Comparison of ENCODE assay signal across 17 cellular contexts in genomic region chr4:131584587-131584986, GRCh38.
"Had no signal": no experiment of that assay in that cellular context is flagged by ENCODE, and none has a peak within 500 bp of the region (broad histone marks: within the 10 kb centered on the region; RNA-seq: fewer than 3 reads in every experiment).

No MANE protein-coding gene starts in this region.

- H3K27ac Mint-ChIP-seq: activated CD4-positive, alpha-beta T cell treated with anti-CD3 and anti-CD28 coated beads, Interleukin-2, amount 10 ng/mL, durations not matched to agents 24 days and 14 days; activated T-helper 2 cell treated with anti-CD3 and anti-CD28 coated beads, Interferon-gamma antibody, Interleukin-2, Interleukin-4, amounts not matched to agents 10 μg/mL and 5 μg/mL and 100 μg/mL, durations not matched to agents 14 hours and 24 hours and 36 hours; stimulated activated effector memory CD8-positive, alpha-beta T cell treated with anti-CD3 and anti-CD28 coated beads, Interleukin-12 subunit alpha, Interleukin-12 subunit beta, amount 100 ng/mL, for 72 hours; T-helper 1 cell treated with Interleukin-12 subunit alpha and Interleukin-12 subunit beta and Interleukin-4 antibody, amounts not matched to agents 30 μg/mL and 1 μg/mL, for 36 hours had no signal

- H3K4me3 ChIP-seq: adrenal gland, coronary artery, hepatocyte, lower lobe of right lung, tibial artery had no signal

- H3K27me3 Mint-ChIP-seq: activated CD4-positive, alpha-beta T cell treated with anti-CD3 and anti-CD28 coated beads, Interleukin-2, amount 10 ng/mL, durations not matched to agents 24 days and 14 days had no signal

- H3K36me3 ChIP-seq: adrenal gland, lower lobe of right lung, neutrophil, tibial artery had no signal

- H3K9me3 Mint-ChIP-seq: activated CD4-positive, alpha-beta T cell treated with anti-CD3 and anti-CD28 coated beads, Interleukin-2, amount 10 ng/mL, durations not matched to agents 24 days and 14 days; activated T-helper 2 cell treated with anti-CD3 and anti-CD28 coated beads, Interferon-gamma antibody, Interleukin-2, Interleukin-4, amounts not matched to agents 10 μg/mL and 5 μg/mL and 100 μg/mL, durations not matched to agents 14 hours and 24 hours and 36 hours; T-helper 1 cell treated with Interleukin-12 subunit alpha and Interleukin-12 subunit beta and Interleukin-4 antibody, amounts not matched to agents 30 μg/mL and 1 μg/mL, for 36 hours had no signal

- DNase-seq: activated CD4-positive, alpha-beta T cell treated with anti-CD3 and anti-CD28 coated beads, Interleukin-2, amount 10 ng/mL, durations not matched to agents 24 days and 14 days; activated naive CD4-positive, alpha-beta T cell treated with anti-CD3 and anti-CD28 coated beads, Interleukin-2, amount 50 U/mL, for 16 hours; central memory CD4-positive, alpha-beta T cell; effector CD8-positive, alpha-beta T cell; kidney glomerular epithelial cell; lower lobe of right lung; midbrain; right cardiac atrium; small intestine; tibial artery had no signal

- H3K36me3 Mint-ChIP-seq: stimulated activated effector memory CD8-positive, alpha-beta T cell treated with anti-CD3 and anti-CD28 coated beads, Interleukin-12 subunit alpha, Interleukin-12 subunit beta, amount 100 ng/mL, for 72 hours had no signal

- H3K27ac ChIP-seq: adrenal gland, coronary artery, hepatocyte, lower lobe of right lung, neutrophil, tibial artery had no signal

- H3K4me1 Mint-ChIP-seq: activated CD4-positive, alpha-beta T cell treated with anti-CD3 and anti-CD28 coated beads, Interleukin-2, amount 10 ng/mL, durations not matched to agents 24 days and 14 days; stimulated activated effector memory CD8-positive, alpha-beta T cell treated with anti-CD3 and anti-CD28 coated beads, Interleukin-12 subunit alpha, Interleukin-12 subunit beta, amount 100 ng/mL, for 72 hours had no signal

- H3K27me3 ChIP-seq: adrenal gland, hepatocyte, neutrophil, tibial artery had no signal

- H3K4me3 Mint-ChIP-seq: activated CD4-positive, alpha-beta T cell treated with anti-CD3 and anti-CD28 coated beads, Interleukin-2, amount 10 ng/mL, durations not matched to agents 24 days and 14 days; stimulated activated effector memory CD8-positive, alpha-beta T cell treated with anti-CD3 and anti-CD28 coated beads, Interleukin-12 subunit alpha, Interleukin-12 subunit beta, amount 100 ng/mL, for 72 hours; T-helper 1 cell treated with Interleukin-12 subunit alpha and Interleukin-12 subunit beta and Interleukin-4 antibody, amounts not matched to agents 30 μg/mL and 1 μg/mL, for 36 hours had no signal
